In genomic region chr3:38468811-38469210, GRCh38 we compare ENCODE assay signal across 19 cellular contexts. TPM values are rescaled to one million over a fixed set of nuclear protein-coding genes. Genes with fewer than 3 reads are reported as not detected.
A peak's percentile ranks its signal among the peaks of the same experiment; 100 is the strongest.
DNase-seq lines count a peak whose midpoint lies in the region; ATAC-seq, FAIRE-seq and TF ChIP-seq lines count a peak whose summit lies in the region.
"Had no signal": no experiment of that assay in that cellular context is flagged by ENCODE, and none has a peak within 500 bp of the region (broad histone marks: within the 10 kb centered on the region; RNA-seq: fewer than 3 reads in every experiment).

No MANE protein-coding gene starts in this region.

- H3K9me3 ChIP-seq in pancreas = no peaks in the 10 kb centered on the region

- DNase-seq in cerebellar cortex (ENCODE audit: low spot score) (peak; percentile 97), left colon (peak; percentile 47 to 56), pancreas (peak in 4 of 6 donors; percentile 23 to 79 (median 64)), GM13977 (ENCODE audit: low spot score) (no peak), middle frontal gyrus (ENCODE audit: extremely low spot score, low spot score) (no peak)
- DNase-seq in NK-92 treated with Interleukin-12 subunit alpha and Interleukin-12 subunit beta, amount 100 ng/mL, for 24 hours (lab: John Stamatoyannopoulos, UW) = no peak
- DNase-seq: AML-193, COR-L47, DMS153, EL, GOT3, KBM-7, NCI-H1105 treated with DMSO at 0.1 percent for 48 hours, NCI-H1694 treated with DMSO at 0.1 percent for 48 hours had no signal

- no peaks in the 10 kb centered on the region for H3K27me3 ChIP-seq in pancreas

- H3K4me3 ChIP-seq in pancreas = no peak overlapping the region

- in situ Hi-C loops in GM13977 (cut with MboI; ENCODE audit: low pct_unique_long_range_greater_than_20kb, low sequenced_read_pairs, unreplicated experiment) = no loop called here

- peaks cover 11 to 17% (median 15%) of the 10 kb centered on the region in 3 donors for H3K4me1 ChIP-seq in pancreas

- ATAC-seq in left colon = peak; percentile 82
- peak; percentile 73 to 96 (median 88) for ATAC-seq in pancreas
- no peak for ATAC-seq in GM21381 (IDR thresholded peaks at IDR 0.05; ENCODE audit: unreplicated experiment)
- ATAC-seq: HCT116, Right ventricle myocardium inferior had no signal

- WGBS in pancreas, 2 donors = 28 to 38% methylated on average over 1 of the region's 1 CpG

- H3K36me3 ChIP-seq in pancreas = no peaks in the 10 kb centered on the region

- FAIRE-seq in pancreas (lab: Jason Lieb, UNC) = no peak
- FAIRE-seq: GM12891, RCC 7860 had no signal

- H3K27ac ChIP-seq in pancreas = peak overlapping the region in 2 of 4 donors; percentile 46 to 48

- intact Hi-C loops in left colon (cut with DNase I, micrococcal nuclease) = no loop called here
- intact Hi-C loops in pancreas (cut with DNase I) = no loop called here

- TF ChIP-seq CTCF in pancreas (IDR thresholded peaks at IDR 0.05) (no peak), GM13977 (IDR thresholded peaks at IDR 0.05; ENCODE audit: extremely low read depth, insufficient read depth, missing control alignments) (no peak)

RNA-seq across cellular contexts. Expression of gene ACVR2B, which starts 15.1 kb away (rescaled TPM):
- total RNA-seq in left colon = 1 to 10 TPM; 5.2 to 7.1 TPM
- total RNA-seq in pancreas = 10 to 100 TPM in 1 of 6 donors, 1 to 10 TPM in 5; 4.1 to 10.9 (median 5.8) TPM
- polyA plus RNA-seq in pancreas = 1 to 10 TPM; 1.3 to 2.1 TPM

RNA-seq across cellular contexts. Expression of gene EXOG, which starts 27.3 kb away (rescaled TPM):
- total RNA-seq in left colon = 1 to 10 TPM; 6.9 to 7.3 TPM
- total RNA-seq in pancreas = 1 to 10 TPM; 3.7 to 6.6 (median 4.3) TPM
- polyA plus RNA-seq in pancreas = 10 to 100 TPM in 1 of 2 donors, 1 to 10 TPM in 1; 6.4 to 10.3 TPM

Comparison
In these comparisons a context has a peak if more than half of its experiments do, and no peak if none do; other contexts are left out.
1. DNase-seq: peak in cerebellar cortex (single experiment), left colon (2 of 2) and pancreas (4 of 6); none in GM13977 (single experiment), middle frontal gyrus (single experiment) and NK-92 treated with Interleukin-12 subunit alpha and Interleukin-12 subunit beta, amount 100 ng/mL, for 24 hours (single experiment).